ENCODE assay signal across 13 cellular contexts in genomic region chr19:50720921-50721291, GRCh38. TPM values are rescaled to one million over a fixed set of nuclear protein-coding genes. Genes with fewer than 3 reads are reported as not detected.
DNase-seq lines count a peak whose midpoint lies in the region; ATAC-seq and TF ChIP-seq lines count a peak whose summit lies in the region.
"Had no signal": no experiment of that assay in that cellular context is flagged by ENCODE, and none has a peak within 500 bp of the region (broad histone marks: within the 10 kb centered on the region; RNA-seq: fewer than 3 reads in every experiment).

No MANE protein-coding gene starts in this region.

- H2AFZ ChIP-seq in fibroblast of lung (ENCODE audit: low read length), result no peak overlapping the region
- H2AFZ ChIP-seq in MM.1S (ENCODE audit: low read length), result no peak overlapping the region

- peak; percentile 57 for ATAC-seq in Panc1
- ATAC-seq in GM19035 (IDR thresholded peaks at IDR 0.05; ENCODE audit: unreplicated experiment), result no peak
- ATAC-seq: left ventricle myocardium superior, sciatic nerve had no signal

- H3K9me3 ChIP-seq in A673 (ENCODE audit: low read depth, low read length, poor library complexity, severe bottlenecking), result no peaks in the 10 kb centered on the region
- H3K9me3 ChIP-seq in Panc1 (ENCODE audit: control insufficient read depth, insufficient read depth, low read depth, low read length), result no peaks in the 10 kb centered on the region
- H3K9me3 ChIP-seq in fibroblast of lung (ENCODE audit: control insufficient read depth, insufficient read depth, low read depth, low read length), result no peaks in the 10 kb centered on the region
- no peaks in the 10 kb centered on the region for H3K9me3 ChIP-seq in MM.1S (replicated peaks; ENCODE audit: insufficient read depth, low read length)

- H3K4me1 ChIP-seq in A673 (ENCODE audit: insufficient read depth, low read length, poor library complexity, severe bottlenecking), result peaks cover 57% of the 10 kb centered on the region
- no peaks in the 10 kb centered on the region for H3K4me1 ChIP-seq in Panc1 (ENCODE audit: control insufficient read depth, insufficient read depth, low read length)
- peaks cover 23% of the 10 kb centered on the region for H3K4me1 ChIP-seq in fibroblast of lung (ENCODE audit: control insufficient read depth, extremely low read depth, insufficient read depth, low read length)
- H3K4me1 ChIP-seq in MM.1S (ENCODE audit: low read length), result no peaks in the 10 kb centered on the region

- H4K20me1 ChIP-seq in fibroblast of lung (ENCODE audit: control insufficient read depth, extremely low read depth, insufficient read depth, low read length) (no peaks in the 10 kb centered on the region), MM.1S (ENCODE audit: insufficient read depth, low read length) (no peaks in the 10 kb centered on the region)

- H3K9ac ChIP-seq in fibroblast of lung (ENCODE audit: insufficient read depth, low read length) (no peak overlapping the region), MM.1S (ENCODE audit: low read length) (no peak overlapping the region)

- no peaks in the 10 kb centered on the region for H3K9me2 ChIP-seq in MM.1S (replicated peaks; ENCODE audit: insufficient read depth, low read length)

- BruUV-seq in A673 (replicated peaks; lab: Mats Ljungman, UMichigan) (no TSS peak), Panc1 (replicated peaks; lab: Mats Ljungman, UMichigan) (no TSS peak)

- H3K27ac ChIP-seq in A673 (ENCODE audit: low read depth, low read length, poor library complexity, severe bottlenecking) (peak overlapping the region; percentile 59), Panc1 (ENCODE audit: low read length) (no peak overlapping the region), fibroblast of lung (ENCODE audit: insufficient read depth, low read length) (peak overlapping the region; percentile 11), MM.1S (ENCODE audit: low read length) (no peak overlapping the region)
- H3K27ac ChIP-seq: WERI-Rb-1 had no signal

- H3K36me3 ChIP-seq in A673 (ENCODE audit: insufficient read depth, low read length, poor library complexity, severe bottlenecking) (peaks cover 12% of the 10 kb centered on the region), Panc1 (ENCODE audit: control insufficient read depth, insufficient read depth, low read length) (no peaks in the 10 kb centered on the region; the same call in 1 of the 2 replicates), fibroblast of lung (ENCODE audit: control insufficient read depth, insufficient read depth, low read length) (peaks cover 2% of the 10 kb centered on the region), MM.1S (replicated peaks; ENCODE audit: insufficient read depth, low read length) (no peaks in the 10 kb centered on the region)
- H3K36me3 ChIP-seq: WERI-Rb-1 had no signal

- CTCF ChIA-PET in A673 (lab: Charles Lee) (interaction anchor here (1.1 to 1.5 kb wide), 2 partner anchors 15 to 63 kb away, joined by 3 read pairs; no protein-coding TSS in a partner anchor), Panc1 (lab: Charles Lee) (no interaction called here)

- DNase-seq in A673 (ENCODE audit: low spot score), result peak; percentile 61
- DNase-seq in GM04504 (ENCODE audit: low read depth), result peak; percentile 64
- DNase-seq in Panc1 (ENCODE audit: low read depth, low spot score), result no peak
- peak in 1 of 2 donors; percentile 21 for DNase-seq in fibroblast of lung (ENCODE audit: low read depth in 2 of 2)
- DNase-seq in amniotic stem cell (lab: John Stamatoyannopoulos, UW), result no peak
- no peak for DNase-seq in MM.1S
- DNase-seq in SHP77 treated with DMSO at 0.1 percent for 48 hours (lab: John Stamatoyannopoulos, UW), result no peak
- DNase-seq: CD4-positive, alpha-beta memory T cell; effector memory CD4-positive, alpha-beta T cell; left ventricle myocardium superior; WERI-Rb-1 had no signal

- in situ Hi-C loops in Panc1 (cut with HindIII; ENCODE audit: low pct_unique_long_range_greater_than_20kb, low sequenced_read_pairs), result no loop called here

- H3K27me3 ChIP-seq in A673 (replicated peaks; ENCODE audit: insufficient read depth, low read depth, low read length, poor library complexity) (no peaks in the 10 kb centered on the region), Panc1 (ENCODE audit: control insufficient read depth, insufficient read depth, low read length) (peaks cover 2% of the 10 kb centered on the region; the same call in 1 of the 2 replicates), fibroblast of lung (ENCODE audit: control insufficient read depth, insufficient read depth, low read length) (no peaks in the 10 kb centered on the region), MM.1S (replicated peaks; ENCODE audit: insufficient read depth, low read length) (peaks cover 34% of the 10 kb centered on the region)

- no peak overlapping the region for H3K4me2 ChIP-seq in fibroblast of lung (ENCODE audit: extremely low read depth, insufficient read depth, low read length)
- H3K4me2 ChIP-seq in MM.1S (ENCODE audit: low read depth, low read length), result no peak overlapping the region

- intact Hi-C loops in A673 (cut with micrococcal nuclease; ENCODE audit: unreplicated experiment) (loop anchor here (5.0 kb wide), 1 partner anchor 56 kb away; no protein-coding TSS in a partner anchor), Panc1 (cut with micrococcal nuclease; ENCODE audit: unreplicated experiment) (no loop called here)

- H3K79me2 ChIP-seq in fibroblast of lung (ENCODE audit: control insufficient read depth, insufficient read depth, low read length), result peaks cover 12% of the 10 kb centered on the region
- H3K79me2 ChIP-seq in MM.1S (ENCODE audit: low read length), result no peaks in the 10 kb centered on the region

- TF ChIP-seq CTCF in A673 (conservative IDR thresholded peaks at IDR 0.05; ENCODE audit: low read depth, low read length), result peak; percentile 44
- TF ChIP-seq CTCF in Panc1 (IDR thresholded peaks at IDR 0.05), result no peak
- TF ChIP-seq CTCF in fibroblast of lung (conservative IDR thresholded peaks at IDR 0.05 in 1 of 2, IDR thresholded peaks at IDR 0.05 in 1 of 2; ENCODE audit: low read depth in 1 of 2, low read length in 2 of 2), result peak in 1 of 2 donors; percentile 7
- TF ChIP-seq CTCF in MM.1S (IDR thresholded peaks at IDR 0.05; ENCODE audit: low read length), result no peak

- POLR2A ChIA-PET in A673 (lab: Charles Lee; ENCODE audit: low non-redundant PET) (no interaction called here), Panc1 (lab: Charles Lee) (no interaction called here)

- H3F3A ChIP-seq in MM.1S (ENCODE audit: insufficient read depth, low read length), result no peaks in the 10 kb centered on the region

- no peak overlapping the region for H3K4me3 ChIP-seq in A673 (ENCODE audit: low read depth, low read length, poor library complexity, severe bottlenecking)
- no peak overlapping the region for H3K4me3 ChIP-seq in Panc1 (ENCODE audit: low read depth in 2 of 2, low read length in 2 of 2)
- H3K4me3 ChIP-seq in fibroblast of lung (replicated peaks in 1 of 4; ENCODE audit: control extremely low read depth in 1 of 4, insufficient read depth in 1 of 4, low read depth in 3 of 4, low read length in 4 of 4), result peak overlapping the region in 1 of 4 experiments; percentile 14
- no peak overlapping the region for H3K4me3 ChIP-seq in MM.1S (ENCODE audit: low read length)

RNA-seq across cellular contexts. Expression of gene SHANK1, which starts 1.3 kb away (rescaled TPM):
- total RNA-seq in A673 (2021), result 69.7 and 69.8 TPM in 2 replicates
- total RNA-seq in Panc1 (2021; ENCODE audit: unreplicated experiment), result not detected
- polyA plus RNA-seq in Panc1 (2012; ENCODE audit: insufficient read length), result not detected
- total RNA-seq in fibroblast of lung, result 1.8 and 7.9 TPM in 2 replicates
- polyA plus RNA-seq in fibroblast of lung, result 1.4 and 2.3 TPM in 2 replicates
- polyA plus RNA-seq in fibroblast of lung (2012), result 3.1 and 4.6 TPM in 2 replicates
- 9.2 and 12.1 TPM in 2 replicates for polyA minus RNA-seq in fibroblast of lung (ENCODE audit: low replicate concordance)
- total RNA-seq: CD4-positive, alpha-beta memory T cell had no signal
- polyA plus RNA-seq: CD4-positive, alpha-beta memory T cell had no signal

RNA-seq across cellular contexts. Expression of gene CLEC11A, which starts 2.3 kb away (rescaled TPM):
- total RNA-seq in A673 (2021), result 59.1 TPM in 2 replicates
- total RNA-seq in Panc1 (2021; ENCODE audit: unreplicated experiment), result not detected
- polyA plus RNA-seq in Panc1 (2012; ENCODE audit: insufficient read length), result not detected
- 27.5 and 69.4 TPM in 2 replicates for total RNA-seq in fibroblast of lung
- polyA plus RNA-seq in fibroblast of lung, result 22.5 and 23.4 TPM in 2 replicates
- 66.2 and 73.6 TPM in 2 replicates for polyA plus RNA-seq in fibroblast of lung (2012)
- polyA minus RNA-seq in fibroblast of lung (ENCODE audit: low replicate concordance), result 4.7 and 7.4 TPM in 2 replicates

RNA-seq across cellular contexts. Expression of gene GPR32, which starts 49.4 kb away (rescaled TPM):
- total RNA-seq in A673 (2021) (not detected in 2 replicates), Panc1 (2021; ENCODE audit: unreplicated experiment) (not detected), fibroblast of lung (not detected in 2 replicates)
- polyA plus RNA-seq in Panc1 (2012; ENCODE audit: insufficient read length), result not detected
- not detected in 2 replicates for polyA plus RNA-seq in fibroblast of lung
- polyA plus RNA-seq in fibroblast of lung (2012), result not detected in 2 replicates
- polyA minus RNA-seq in fibroblast of lung (ENCODE audit: low replicate concordance), result not detected in 2 replicates
- total RNA-seq: CD4-positive, alpha-beta memory T cell; left ventricle myocardium superior; sciatic nerve had no signal
- polyA plus RNA-seq: CD4-positive, alpha-beta memory T cell had no signal

Comparison
In these comparisons a context has a peak if more than half of its experiments do, and no peak if none do; other contexts are left out.
1. DNase-seq: peak in A673 (single experiment) and GM04504 (single experiment); none in Panc1 (single experiment), amniotic stem cell (single experiment), MM.1S (single experiment) and SHP77 treated with DMSO at 0.1 percent for 48 hours (single experiment).
2. H3K27ac ChIP-seq: peak in A673 (single experiment) and fibroblast of lung (single experiment); none in Panc1 (single experiment) and MM.1S (single experiment).
3. RNA of gene CLEC11A, which starts 2.3 kb away (total RNA-seq): 27.5 to 69.4 TPM in fibroblast of lung and 59.1 TPM in A673; not detected in Panc1 (single experiment); every median in the first group is over 10 times any median in the second.